Comparison of ENCODE assay signal across 11 cellular contexts in the genomic region with DNA sequence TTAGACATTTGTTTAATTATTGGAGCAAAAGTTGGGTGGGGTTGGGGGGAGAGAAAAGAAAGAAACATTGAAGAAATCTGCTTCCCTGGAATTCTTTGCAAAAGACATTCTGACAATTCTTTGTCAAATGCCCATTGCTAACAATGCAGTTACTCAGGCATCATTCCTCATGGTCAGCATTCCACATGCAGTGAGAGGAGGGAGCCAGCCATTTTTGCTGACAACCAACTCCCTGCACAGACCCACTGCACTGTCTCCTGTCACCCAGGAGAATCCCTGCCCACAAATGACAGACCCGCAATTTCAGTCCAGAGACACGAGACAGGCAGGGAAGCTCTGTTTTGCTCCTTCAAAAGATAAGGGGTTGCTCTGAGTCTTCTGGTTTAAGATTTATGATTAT.
"Had no signal": no experiment of that assay in that cellular context is flagged by ENCODE, and none has a peak within 500 bp of the region (broad histone marks: within the 10 kb centered on the region; RNA-seq: fewer than 3 reads in every experiment).

No MANE protein-coding gene starts in this region.

- ATAC-seq: esophagus mucosa; lower lobe of right lung; stimulated activated memory B cell treated with anti-CD40 and anti-IgM and Interleukin-4, amounts not matched to agents 10 μg/mL and 1 μg/mL and 100 μg/mL, for 72 hours had no signal

- H3K27me3 ChIP-seq: cardiac muscle cell, neutrophil, tibial artery had no signal

- H3K27ac ChIP-seq: cardiac muscle cell, lower lobe of right lung, neutrophil, tibial artery had no signal

- H3K4me3 ChIP-seq: cardiac muscle cell, lower lobe of right lung, tibial artery had no signal

- DNase-seq: activated CD4-positive, alpha-beta T cell treated with anti-CD3 and anti-CD28 coated beads, Interleukin-2, amount 10 ng/mL, durations not matched to agents 7 days and 5 days; activated naive CD4-positive, alpha-beta T cell; hippocampal formation; lower lobe of right lung; stimulated activated CD4-positive, alpha-beta T cell treated with anti-CD3 and anti-CD28 coated beads, Interleukin-2, amount 100 ng/mL, for 48 hours; SW 1271; tibial artery had no signal

- H3K4me1 ChIP-seq: lower lobe of right lung had no signal

- H3K36me3 ChIP-seq: cardiac muscle cell, lower lobe of right lung, neutrophil, tibial artery had no signal

- H3K9me3 ChIP-seq: lower lobe of right lung, neutrophil, tibial artery had no signal
